ENCODE assay signal across 14 cellular contexts in genomic region chr2:145141981-145142380, GRCh38.
"Had no signal": no experiment of that assay in that cellular context is flagged by ENCODE, and none has a peak within 500 bp of the region (broad histone marks: within the 10 kb centered on the region; RNA-seq: fewer than 3 reads in every experiment).

No MANE protein-coding gene starts in this region.

- ATAC-seq: activated CD4-positive, alpha-beta T cell treated with anti-CD3 and anti-CD28 coated beads for 36 hours; activated CD8-positive, alpha-beta T cell treated with anti-CD3 and anti-CD28 coated beads, Interleukin-2, amount 10 ng/mL, durations not matched to agents 7 days and 5 days; gastrocnemius medialis; stimulated activated naive CD8-positive, alpha-beta T cell treated with anti-CD3 and anti-CD28 coated beads, Interleukin-15, Interleukin-2, amounts not matched to agents 100 U/mL and 50 U/mL, for 24 hours had no signal

- H3K4me1 ChIP-seq: gastrocnemius medialis, left ventricle myocardium inferior, suprapubic skin had no signal

- DNase-seq: activated CD4-positive, alpha-beta T cell treated with anti-CD3 and anti-CD28 coated beads for 36 hours; activated CD8-positive, alpha-beta memory T cell treated with anti-CD3 and anti-CD28 coated beads, Interleukin-2, amount 50 U/mL, for 48 hours; activated CD8-positive, alpha-beta T cell treated with anti-CD3 and anti-CD28 coated beads, Interleukin-2, amount 10 ng/mL, durations not matched to agents 7 days and 5 days; activated naive CD4-positive, alpha-beta T cell; effector CD4-positive, alpha-beta T cell; gastrocnemius medialis; islet precursor cell; left ventricle myocardium inferior; mesendoderm; stimulated activated CD4-positive, alpha-beta T cell treated with anti-CD3 and anti-CD28 coated beads, Interleukin-2, amount 100 ng/mL, for 48 hours; stimulated activated CD8-positive, alpha-beta memory T cell treated with anti-CD3 and anti-CD28 coated beads, Interleukin-4, amount 100 ng/mL, for 48 hours; stimulated activated naive CD8-positive, alpha-beta T cell treated with anti-CD3 and anti-CD28 coated beads, Interleukin-15, Interleukin-2, amounts not matched to agents 100 U/mL and 50 U/mL, for 24 hours had no signal

- H3K27me3 ChIP-seq: cardiac muscle cell, gastrocnemius medialis, suprapubic skin had no signal

- H3K36me3 ChIP-seq: cardiac muscle cell, gastrocnemius medialis, left ventricle myocardium inferior, suprapubic skin had no signal

- H3K4me3 ChIP-seq: cardiac muscle cell, gastrocnemius medialis, left ventricle myocardium inferior, suprapubic skin had no signal

- H3K27ac ChIP-seq: cardiac muscle cell, gastrocnemius medialis, left ventricle myocardium inferior, suprapubic skin had no signal

- H3K9me3 ChIP-seq: gastrocnemius medialis, suprapubic skin had no signal
